In genomic region chrX:21645437-21646220, GRCh38 we compare ENCODE assay signal across 2 cellular contexts.
TF ChIP-seq lines count a peak whose summit lies in the region.

No MANE protein-coding gene starts in this region.

TF ChIP-seq in endothelial cell of umbilical vein, 7 proteins besides CTCF, POLR2A, EP300 and RAD21:
- TF ChIP-seq POLR2AphosphoS5 (IDR thresholded peaks at IDR 0.05; ENCODE audit: insufficient read depth, low read depth, low read length) (no peak), FOS (IDR thresholded peaks at IDR 0.05; ENCODE audit: borderline replicate concordance, insufficient read depth, low read length) (no peak), MYC (IDR thresholded peaks at IDR 0.05; ENCODE audit: low read depth, low read length) (no peak), GATA2 (IDR thresholded peaks at IDR 0.05; ENCODE audit: insufficient read depth, insufficient read length, low read depth, low read length) (no peak), EZH2 (IDR thresholded peaks at IDR 0.05; ENCODE audit: borderline replicate concordance, low read depth, low read length, severe bottlenecking) (no peak), JUN (IDR thresholded peaks at IDR 0.05; ENCODE audit: borderline replicate concordance, insufficient read depth, insufficient read length, low read depth) (no peak)
- TF ChIP-seq, protein P1, sequence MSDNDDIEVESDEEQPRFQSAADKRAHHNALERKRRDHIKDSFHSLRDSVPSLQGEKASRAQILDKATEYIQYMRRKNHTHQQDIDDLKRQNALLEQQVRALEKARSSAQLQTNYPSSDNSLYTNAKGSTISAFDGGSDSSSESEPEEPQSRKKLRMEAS (IDR thresholded peaks at IDR 0.05; ENCODE audit: insufficient read depth, insufficient read length): no peak

TF ChIP-seq in neural cell, 6 proteins besides CTCF, POLR2A, EP300 and RAD21:
- TF ChIP-seq, protein P2, sequence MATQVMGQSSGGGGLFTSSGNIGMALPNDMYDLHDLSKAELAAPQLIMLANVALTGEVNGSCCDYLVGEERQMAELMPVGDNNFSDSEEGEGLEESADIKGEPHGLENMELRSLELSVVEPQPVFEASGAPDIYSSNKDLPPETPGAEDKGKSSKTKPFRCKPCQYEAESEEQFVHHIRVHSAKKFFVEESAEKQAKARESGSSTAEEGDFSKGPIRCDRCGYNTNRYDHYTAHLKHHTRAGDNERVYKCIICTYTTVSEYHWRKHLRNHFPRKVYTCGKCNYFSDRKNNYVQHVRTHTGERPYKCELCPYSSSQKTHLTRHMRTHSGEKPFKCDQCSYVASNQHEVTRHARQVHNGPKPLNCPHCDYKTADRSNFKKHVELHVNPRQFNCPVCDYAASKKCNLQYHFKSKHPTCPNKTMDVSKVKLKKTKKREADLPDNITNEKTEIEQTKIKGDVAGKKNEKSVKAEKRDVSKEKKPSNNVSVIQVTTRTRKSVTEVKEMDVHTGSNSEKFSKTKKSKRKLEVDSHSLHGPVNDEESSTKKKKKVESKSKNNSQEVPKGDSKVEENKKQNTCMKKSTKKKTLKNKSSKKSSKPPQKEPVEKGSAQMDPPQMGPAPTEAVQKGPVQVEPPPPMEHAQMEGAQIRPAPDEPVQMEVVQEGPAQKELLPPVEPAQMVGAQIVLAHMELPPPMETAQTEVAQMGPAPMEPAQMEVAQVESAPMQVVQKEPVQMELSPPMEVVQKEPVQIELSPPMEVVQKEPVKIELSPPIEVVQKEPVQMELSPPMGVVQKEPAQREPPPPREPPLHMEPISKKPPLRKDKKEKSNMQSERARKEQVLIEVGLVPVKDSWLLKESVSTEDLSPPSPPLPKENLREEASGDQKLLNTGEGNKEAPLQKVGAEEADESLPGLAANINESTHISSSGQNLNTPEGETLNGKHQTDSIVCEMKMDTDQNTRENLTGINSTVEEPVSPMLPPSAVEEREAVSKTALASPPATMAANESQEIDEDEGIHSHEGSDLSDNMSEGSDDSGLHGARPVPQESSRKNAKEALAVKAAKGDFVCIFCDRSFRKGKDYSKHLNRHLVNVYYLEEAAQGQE (IDR thresholded peaks at IDR 0.05; ENCODE audit: borderline replicate concordance): no peak
- no peak for TF ChIP-seq TAF1 (IDR thresholded peaks at IDR 0.05; ENCODE audit: low read depth)
- TF ChIP-seq MXI1 (conservative IDR thresholded peaks at IDR 0.05; ENCODE audit: poor library complexity, severe bottlenecking): no peak
- TF ChIP-seq SMC3 (conservative IDR thresholded peaks at IDR 0.05; ENCODE audit: poor library complexity): no peak
- no peak for TF ChIP-seq POLR2AphosphoS5 (IDR thresholded peaks at IDR 0.05)
- TF ChIP-seq EZH2 (IDR thresholded peaks at IDR 0.05; ENCODE audit: borderline replicate concordance, insufficient read depth, low read length, poor library complexity, severe bottlenecking): no peak
